Comparison of ENCODE assay signal across 1 cellular context in genomic region chr1:19209990-19210771, GRCh38.
TF ChIP-seq lines count a peak whose summit lies in the region.

Gene UBR4 (minus strand): TSS chr1:19210266. CDS start chr1:19210248, 18 bp downstream.

TF ChIP-seq in A549, 52 proteins besides CTCF, POLR2A, EP300 and RAD21 (continued from another document):
- no peak for TF ChIP-seq POLR2AphosphoS2 (conservative IDR thresholded peaks at IDR 0.05; ENCODE audit: low read length)
- no peak for TF ChIP-seq CHD4 (IDR thresholded peaks at IDR 0.05; ENCODE audit: borderline replicate concordance)
- no peak for TF ChIP-seq GATA3 (IDR thresholded peaks at IDR 0.05; ENCODE audit: borderline replicate concordance)
- no peak for TF ChIP-seq RCOR1 (IDR thresholded peaks at IDR 0.05; ENCODE audit: low read depth, low read length)
- no peak for TF ChIP-seq HDAC2 (IDR thresholded peaks at IDR 0.05)
- no peak for TF ChIP-seq USF2 (IDR thresholded peaks at IDR 0.05)
- no peak for TF ChIP-seq MAZ (IDR thresholded peaks at IDR 0.05; ENCODE audit: borderline replicate concordance, low read depth, low read length)
- no peak for TF ChIP-seq HEYL (CRISPR knock-in tag; IDR thresholded peaks at IDR 0.05)
- peak; percentile 88 for TF ChIP-seq MAX (IDR thresholded peaks at IDR 0.05)
- TF ChIP-seq ZNF302 (CRISPR knock-in tag; IDR thresholded peaks at IDR 0.05): no peak
- peak; percentile 56; the same call in 1 of the 2 replicates for TF ChIP-seq HOXB13 (CRISPR knock-in tag; IDR thresholded peaks at IDR 0.05; ENCODE audit: low read depth)
- TF ChIP-seq E2F6 (IDR thresholded peaks at IDR 0.05; ENCODE audit: borderline replicate concordance, low read depth): peak; percentile 92; the same call in 1 of the 2 replicates
- TF ChIP-seq CBX8 (IDR thresholded peaks at IDR 0.05): no peak
- no peak for TF ChIP-seq MYC (IDR thresholded peaks at IDR 0.05; ENCODE audit: borderline replicate concordance, low read length)
- peak; percentile 76; the same call in 1 of the 2 replicates for TF ChIP-seq PHF8 (IDR thresholded peaks at IDR 0.05; ENCODE audit: borderline replicate concordance, low read depth)
- no peak for TF ChIP-seq TFCP2L1 (CRISPR knock-in tag; IDR thresholded peaks at IDR 0.05)
- TF ChIP-seq SMC3 (IDR thresholded peaks at IDR 0.05): no peak
- TF ChIP-seq ESRRA (IDR thresholded peaks at IDR 0.05; ENCODE audit: borderline replicate concordance, low read length): no peak
- no peak for TF ChIP-seq FOXS1 (CRISPR knock-in tag; IDR thresholded peaks at IDR 0.05)
- no peak for TF ChIP-seq NFE2L2 (conservative IDR thresholded peaks at IDR 0.05; ENCODE audit: low read length)
- no peak for TF ChIP-seq BHLHE40 (IDR thresholded peaks at IDR 0.05; ENCODE audit: low read depth, low read length)
- TF ChIP-seq CHD2 (IDR thresholded peaks at IDR 0.05; ENCODE audit: low read length, partially characterized antibody): no peak
- TF ChIP-seq PBX3 (IDR thresholded peaks at IDR 0.05): no peak
- TF ChIP-seq ATOH8 (CRISPR knock-in tag; IDR thresholded peaks at IDR 0.05; ENCODE audit: low read depth): 0 out of 2 replicates have a peak, but pooled peaks have one; percentile 54
- TF ChIP-seq FOSL2 (IDR thresholded peaks at IDR 0.05): no peak
- TF ChIP-seq FOSL2 (CRISPR knock-in tag; IDR thresholded peaks at IDR 0.05): peak; percentile 56; the same call in 1 of the 2 replicates
- no peak for TF ChIP-seq KDM1A (IDR thresholded peaks at IDR 0.05; ENCODE audit: low read depth)
- TF ChIP-seq JUNB (IDR thresholded peaks at IDR 0.05): no peak
- no peak for TF ChIP-seq ZC3H11A (IDR thresholded peaks at IDR 0.05)
